Comparison of ENCODE assay signal across 8 cellular contexts in genomic region chr2:11688222-11689069, GRCh38. TPM values are rescaled to one million over a fixed set of nuclear protein-coding genes. Genes with fewer than 3 reads are reported as not detected.
DNase-seq lines count a peak whose midpoint lies in the region; ATAC-seq, FAIRE-seq and TF ChIP-seq lines count a peak whose summit lies in the region.

No MANE protein-coding gene starts in this region.

- TF ChIP-seq CTCF in AG10803 (conservative IDR thresholded peaks at IDR 0.05; ENCODE audit: low read length) (peak; percentile 76), OCI-LY1 (IDR thresholded peaks at IDR 0.05; ENCODE audit: low read length) (peak; percentile 95)

- no peak overlapping the region for H3K27ac ChIP-seq in OCI-LY1 (ENCODE audit: low read depth, low read length, poor library complexity, severe bottlenecking)

- H3F3A ChIP-seq in OCI-LY1 (ENCODE audit: insufficient read depth, low read length): no peaks in the 10 kb centered on the region

- DNase-seq in AG10803 (ENCODE audit: low read depth) (peak; percentile 74), mucosa of gallbladder (ENCODE audit: low spot score) (peak; percentile 82)
- DNase-seq in activated CD8-positive, alpha-beta memory T cell treated with anti-CD3 and anti-CD28 coated beads, Interleukin-2, amount 50 U/mL, for 4 hours: peak; percentile 80
- DNase-seq in stimulated activated CD8-positive, alpha-beta memory T cell treated with anti-CD3 and anti-CD28 coated beads, Interleukin-4, amount 100 ng/mL, for 24 hours (ENCODE audit: low read depth): peak; percentile 76

- H4K20me1 ChIP-seq in OCI-LY1 (ENCODE audit: insufficient read depth, low read length): no peaks in the 10 kb centered on the region

- no peaks in the 10 kb centered on the region for H3K27me3 ChIP-seq in OCI-LY1 (ENCODE audit: insufficient read depth, low read length)

- H3K79me2 ChIP-seq in OCI-LY1 (ENCODE audit: insufficient read depth, low read length): no peaks in the 10 kb centered on the region

- no peaks in the 10 kb centered on the region for H3K9me2 ChIP-seq in OCI-LY1 (ENCODE audit: low read depth, low read length)

- 0 out of 2 replicates have a peak overlapping the region, but pooled peaks have one; percentile 13 for H3K9ac ChIP-seq in OCI-LY1 (ENCODE audit: low read length)

- H3K9me3 ChIP-seq in OCI-LY1 (ENCODE audit: low read length): no peaks in the 10 kb centered on the region

- H3K4me2 ChIP-seq in OCI-LY1 (ENCODE audit: low read length): peak overlapping the region; percentile 55

- ATAC-seq in GM18909 (IDR thresholded peaks at IDR 0.05; ENCODE audit: poor library complexity, unreplicated experiment): peak; percentile 79
- peak; percentile 76 for ATAC-seq in HG03442 (IDR thresholded peaks at IDR 0.05; ENCODE audit: unreplicated experiment)

- H3K4me1 ChIP-seq in OCI-LY1 (ENCODE audit: insufficient read depth, low read length, severe bottlenecking): peaks cover 15% of the 10 kb centered on the region

- H3K4me3 ChIP-seq in AG10803 (ENCODE audit: low read length) (peak overlapping the region; percentile 46), OCI-LY1 (ENCODE audit: low read depth, low read length, poor library complexity, severe bottlenecking) (peak overlapping the region; percentile 26)

- FAIRE-seq in endometrium (lab: Jason Lieb, UNC): peak; percentile 21

- peak overlapping the region; percentile 43; the same call in 1 of the 2 replicates for H2AFZ ChIP-seq in OCI-LY1 (ENCODE audit: low read length)

- no peaks in the 10 kb centered on the region for H3K36me3 ChIP-seq in OCI-LY1 (ENCODE audit: insufficient read depth, low read length)

RNA-seq across cellular contexts. Expression of gene NTSR2, which starts 18.5 kb away (rescaled TPM):
- total RNA-seq in mucosa of gallbladder: not detected

RNA-seq across cellular contexts. Expression of gene LPIN1, which starts 58.0 kb away (rescaled TPM):
- total RNA-seq in mucosa of gallbladder: 51.1 TPM
